In the genomic region with DNA sequence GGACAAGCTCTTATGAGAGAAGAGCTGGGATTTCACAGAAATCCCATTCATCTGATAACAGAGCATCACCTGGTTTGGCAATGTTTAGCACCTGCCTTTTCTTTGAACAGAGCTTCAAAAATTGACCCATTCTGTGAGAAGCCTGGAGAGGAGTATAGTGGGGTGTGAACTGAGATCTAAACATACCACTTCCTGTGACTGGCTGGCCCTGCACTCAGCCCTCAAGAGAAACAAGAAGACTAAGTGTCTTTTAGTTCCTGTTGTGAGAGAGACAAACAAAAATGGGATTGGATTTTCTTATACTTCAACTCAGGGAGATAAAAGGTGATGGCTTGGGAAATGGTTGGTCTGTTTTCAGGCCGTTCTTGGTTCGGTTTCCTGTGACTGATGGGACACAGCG, we compare ENCODE assay signal across 17 cellular contexts.
"Had no signal": no experiment of that assay in that cellular context is flagged by ENCODE, and none has a peak within 500 bp of the region (broad histone marks: within the 10 kb centered on the region; RNA-seq: fewer than 3 reads in every experiment).

No MANE protein-coding gene starts in this region.

- H3K4me3 Mint-ChIP-seq: activated CD4-positive, alpha-beta T cell treated with anti-CD3 and anti-CD28 coated beads, Interleukin-2, amount 10 ng/mL, durations not matched to agents 7 days and 5 days; neural crest cell; T-helper 17 cell had no signal

- H3K27ac Mint-ChIP-seq: activated CD4-positive, alpha-beta T cell treated with anti-CD3 and anti-CD28 coated beads, Interleukin-2, amount 10 ng/mL, durations not matched to agents 7 days and 5 days; T-helper 17 cell had no signal

- H3K4me1 Mint-ChIP-seq: T-helper 17 cell had no signal

- H3K27me3 Mint-ChIP-seq: activated CD4-positive, alpha-beta T cell treated with anti-CD3 and anti-CD28 coated beads, Interleukin-2, amount 10 ng/mL, durations not matched to agents 7 days and 5 days; T-helper 17 cell had no signal

- H3K9me3 Mint-ChIP-seq: activated CD4-positive, alpha-beta T cell treated with anti-CD3 and anti-CD28 coated beads, Interleukin-2, amount 10 ng/mL, durations not matched to agents 7 days and 5 days; neural crest cell had no signal

- H3K4me1 ChIP-seq: ascending aorta, esophagus squamous epithelium, lower lobe of right lung, pancreas, thyroid gland, vagina had no signal

- H3K27ac ChIP-seq: ascending aorta, esophagus squamous epithelium, lower lobe of right lung, pancreas, thyroid gland, vagina had no signal

- H3K4me3 ChIP-seq: ascending aorta, dorsolateral prefrontal cortex, esophagus squamous epithelium, lower lobe of right lung, pancreas, thyroid gland, vagina had no signal

- H3K9me3 ChIP-seq: ascending aorta, esophagus squamous epithelium, lower lobe of right lung, pancreas, thyroid gland, vagina had no signal

- H3K27me3 ChIP-seq: ascending aorta, dorsolateral prefrontal cortex, esophagus squamous epithelium, pancreas, thyroid gland, vagina had no signal

- ATAC-seq: lower lobe of right lung, pancreas, T-helper 17 cell had no signal

- H3K36me3 ChIP-seq: ascending aorta, esophagus squamous epithelium, lower lobe of right lung, pancreas, thyroid gland, vagina had no signal

- DNase-seq: activated CD4-positive, alpha-beta T cell treated with anti-CD3 and anti-CD28 coated beads, Interleukin-2, amount 10 ng/mL, durations not matched to agents 7 days and 5 days; activated CD4-positive, CD25-positive, alpha-beta regulatory T cell; activated gamma-delta T cell treated with Interleukin-2 at 50 U/mL for 16 hours; activated T-cell treated with anti-CD3 and anti-CD28 coated beads, Interleukin-2, amount 50 U/mL, for 48 hours; dorsolateral prefrontal cortex; esophagus squamous epithelium; foreskin fibroblast; glutamatergic neuron; lower lobe of right lung; pancreas; T-helper 17 cell; thyroid gland had no signal

- FAIRE-seq: bronchial epithelial cell, pancreas, TTC549 had no signal
